In genomic region chr5:59519338-59519737, GRCh38 we compare ENCODE assay signal across 22 cellular contexts.
"Had no signal": no experiment of that assay in that cellular context is flagged by ENCODE, and none has a peak within 500 bp of the region (broad histone marks: within the 10 kb centered on the region; RNA-seq: fewer than 3 reads in every experiment).

No MANE protein-coding gene starts in this region.

- H3K27ac Mint-ChIP-seq: effector memory CD8-positive, alpha-beta T cell; immature natural killer cell; memory B cell; naive B cell; nephron progenitor cell; stimulated activated naive B cell treated with anti-CD40 and anti-IgM and Interleukin-4, amounts not matched to agents 10 μg/mL and 1 μg/mL and 100 μg/mL, for 72 hours; stimulated activated naive CD8-positive, alpha-beta T cell treated with anti-CD3 and anti-CD28 coated beads, Interleukin-15, amount 100 ng/mL, for 72 hours had no signal

- H3K36me3 ChIP-seq: left ventricle myocardium inferior, lower lobe of right lung, right atrium auricular region, sigmoid colon, tibial nerve, upper lobe of right lung, vagina had no signal

- H3K4me3 Mint-ChIP-seq: effector memory CD8-positive, alpha-beta T cell; immature natural killer cell; memory B cell; naive B cell; nephron progenitor cell; stimulated activated naive B cell treated with anti-CD40 and anti-IgM and Interleukin-4, amounts not matched to agents 10 μg/mL and 1 μg/mL and 100 μg/mL, for 72 hours; stimulated activated naive CD8-positive, alpha-beta T cell treated with anti-CD3 and anti-CD28 coated beads, Interleukin-15, amount 100 ng/mL, for 72 hours had no signal

- FAIRE-seq: keratinocyte had no signal

- H3K27me3 ChIP-seq: right atrium auricular region, sigmoid colon, testis, tibial nerve, upper lobe of right lung, vagina had no signal

- H3K27ac ChIP-seq: left ventricle myocardium inferior, lower lobe of right lung, right atrium auricular region, skin epidermis, testis, tibial nerve, upper lobe of right lung, vagina had no signal

- H3K4me1 Mint-ChIP-seq: immature natural killer cell; nephron progenitor cell; stimulated activated naive CD8-positive, alpha-beta T cell treated with anti-CD3 and anti-CD28 coated beads, Interleukin-15, amount 100 ng/mL, for 72 hours had no signal

- H3K4me3 ChIP-seq: left ventricle myocardium inferior, lower lobe of right lung, right atrium auricular region, sigmoid colon, skin epidermis, testis, tibial nerve, upper lobe of right lung, vagina had no signal

- H3K4me1 ChIP-seq: left ventricle myocardium inferior, lower lobe of right lung, right atrium auricular region, testis, tibial nerve, upper lobe of right lung had no signal

- H3K9me3 ChIP-seq: lower lobe of right lung, right atrium auricular region, sigmoid colon, testis, upper lobe of right lung, vagina had no signal

- ATAC-seq: effector memory CD8-positive, alpha-beta T cell; left cardiac atrium; lower lobe of right lung; stimulated activated naive B cell treated with anti-CD40 and anti-IgM and Interleukin-4, amounts not matched to agents 10 μg/mL and 1 μg/mL and 100 μg/mL, for 72 hours; stimulated activated naive CD8-positive, alpha-beta T cell treated with anti-CD3 and anti-CD28 coated beads, Interleukin-15, amount 100 ng/mL, for 72 hours; upper lobe of right lung had no signal

- DNase-seq: effector memory CD8-positive, alpha-beta T cell; erythroblast; foreskin melanocyte; immature natural killer cell; left cardiac atrium; left ventricle myocardium inferior; lower lobe of right lung; naive B cell; nephron progenitor cell; sigmoid colon; stimulated activated CD4-positive, alpha-beta T cell treated with anti-CD3 and anti-CD28 coated beads, Interleukin-2, amount 100 ng/mL, for 24 hours; stimulated activated CD4-positive, alpha-beta T cell treated with anti-CD3 and anti-CD28 coated beads, Interleukin-4, amount 100 ng/mL, for 4 hours; stimulated activated naive B cell treated with anti-CD40 and anti-IgM and Interleukin-4, amounts not matched to agents 10 μg/mL and 1 μg/mL and 100 μg/mL, for 72 hours; stimulated activated naive CD8-positive, alpha-beta T cell treated with anti-CD3 and anti-CD28 coated beads, Interleukin-15, amount 100 ng/mL, for 72 hours; testis; upper lobe of right lung had no signal

- H3K9me3 Mint-ChIP-seq: immature natural killer cell had no signal

- H3K36me3 Mint-ChIP-seq: immature natural killer cell had no signal

- H3K27me3 Mint-ChIP-seq: effector memory CD8-positive, alpha-beta T cell; memory B cell; naive B cell; stimulated activated naive B cell treated with anti-CD40 and anti-IgM and Interleukin-4, amounts not matched to agents 10 μg/mL and 1 μg/mL and 100 μg/mL, for 72 hours; stimulated activated naive CD8-positive, alpha-beta T cell treated with anti-CD3 and anti-CD28 coated beads, Interleukin-15, amount 100 ng/mL, for 72 hours had no signal
